ENCODE assay signal across 1 cellular context in the genomic region with DNA sequence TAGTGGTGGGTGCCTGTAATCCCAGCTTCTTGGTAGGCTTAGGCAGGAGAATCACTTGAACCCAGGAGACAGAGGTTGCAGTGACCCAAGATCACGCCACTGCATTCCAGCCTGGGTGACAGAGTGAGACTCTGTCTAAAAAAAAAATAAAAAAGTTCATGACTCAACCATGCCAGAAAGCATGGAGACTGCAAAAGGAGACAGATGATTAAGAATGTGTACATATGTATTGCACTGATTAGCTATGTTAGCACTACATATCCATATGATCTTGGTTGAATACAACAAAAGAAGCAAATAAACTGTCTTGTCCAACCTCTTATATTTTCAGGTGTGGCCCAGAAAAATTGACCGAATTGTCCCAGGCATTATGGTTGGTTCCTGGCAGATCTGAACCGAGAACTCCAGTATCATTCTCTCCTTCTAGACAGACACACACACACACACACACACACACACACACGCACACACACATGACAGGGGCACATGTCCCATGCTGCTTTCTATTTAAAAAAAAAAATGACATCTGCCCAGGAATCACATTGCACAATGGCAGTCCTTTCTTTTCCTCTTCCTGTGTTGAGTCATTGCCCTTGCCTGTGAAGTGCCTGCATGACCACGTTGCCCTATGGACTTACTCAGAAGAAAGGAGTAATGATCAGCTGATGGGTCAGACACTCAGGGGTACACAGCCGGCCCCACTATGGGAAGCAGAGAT.
A peak's percentile ranks its signal among the peaks of the same experiment; 100 is the strongest.
TF ChIP-seq lines count a peak whose summit lies in the region.

No MANE protein-coding gene starts in this region.

TF ChIP-seq in HepG2, 621 proteins besides CTCF, POLR2A, EP300 and RAD21 (continued from another document and continues in another):
- TF ChIP-seq ZNF597 (CRISPR knock-in tag; IDR thresholded peaks at IDR 0.05) (no peak), AHR (CRISPR knock-in tag; IDR thresholded peaks at IDR 0.05) (0 out of 2 replicates have a peak, but pooled peaks have one; percentile 38), IKZF1 (IDR thresholded peaks at IDR 0.05) (no peak), KLF11 (CRISPR knock-in tag; IDR thresholded peaks at IDR 0.05) (no peak), ZFYVE20 (CRISPR knock-in tag; IDR thresholded peaks at IDR 0.05; ENCODE audit: borderline replicate concordance, low read depth) (no peak), FOXC1 (CRISPR knock-in tag; IDR thresholded peaks at IDR 0.05; ENCODE audit: borderline replicate concordance) (no peak), POLR2AphosphoS2 (IDR thresholded peaks at IDR 0.05; ENCODE audit: low read depth, low read length) (no peak), WIZ (CRISPR knock-in tag; IDR thresholded peaks at IDR 0.05) (no peak), ASH2L (IDR thresholded peaks at IDR 0.05; ENCODE audit: insufficient read length, low read depth, low read length) (peak; percentile 29), MYC (CRISPR knock-in tag; IDR thresholded peaks at IDR 0.05; ENCODE audit: borderline replicate concordance) (no peak), ZNF350 (CRISPR knock-in tag; IDR thresholded peaks at IDR 0.05; ENCODE audit: borderline replicate concordance, low read depth) (no peak), POGZ (CRISPR knock-in tag; IDR thresholded peaks at IDR 0.05) (peak; percentile 58; the same call in 1 of the 2 replicates), CSRNP1 (CRISPR knock-in tag; IDR thresholded peaks at IDR 0.05) (no peak), NFKBIZ (CRISPR knock-in tag; IDR thresholded peaks at IDR 0.05) (no peak), ZNF430 (CRISPR knock-in tag; IDR thresholded peaks at IDR 0.05) (no peak), MEF2D (CRISPR knock-in tag; IDR thresholded peaks at IDR 0.05) (peak; percentile 37; the same call in 1 of the 2 replicates), EHMT2 (IDR thresholded peaks at IDR 0.05; ENCODE audit: borderline replicate concordance, low read depth, low read length) (peak; percentile 76; the same call in 1 of the 2 replicates), ZNF10 (CRISPR knock-in tag; IDR thresholded peaks at IDR 0.05; ENCODE audit: borderline replicate concordance, low read depth) (no peak), ZNF792 (CRISPR knock-in tag; IDR thresholded peaks at IDR 0.05) (no peak), GPN1 (CRISPR knock-in tag; IDR thresholded peaks at IDR 0.05; ENCODE audit: borderline replicate concordance) (no peak), NFATC3 (CRISPR knock-in tag; IDR thresholded peaks at IDR 0.05) (no peak), HDAC2 (CRISPR knock-in tag; IDR thresholded peaks at IDR 0.05) (no peak), PCBP2 (optimal IDR thresholded peaks at IDR 0.05; ENCODE audit: low read depth, low read length, poor library complexity, severe bottlenecking) (no peak), SRF (IDR thresholded peaks at IDR 0.05; ENCODE audit: low read depth, low read length) (no peak), SMAD3 (CRISPR knock-in tag; IDR thresholded peaks at IDR 0.05) (no peak), ZNF672 (CRISPR knock-in tag; IDR thresholded peaks at IDR 0.05) (no peak), HNRNPK (IDR thresholded peaks at IDR 0.05; ENCODE audit: low read depth, low read length, poor library complexity, severe bottlenecking) (no peak), RBM39 (IDR thresholded peaks at IDR 0.05; ENCODE audit: low read depth, low read length, poor library complexity, severe bottlenecking) (no peak), MEIS1 (CRISPR knock-in tag; IDR thresholded peaks at IDR 0.05; ENCODE audit: borderline replicate concordance) (no peak), ZNF780A (CRISPR knock-in tag; IDR thresholded peaks at IDR 0.05) (no peak), HOXA9 (CRISPR knock-in tag; IDR thresholded peaks at IDR 0.05; ENCODE audit: borderline replicate concordance) (no peak), ZNF607 (CRISPR knock-in tag; IDR thresholded peaks at IDR 0.05; ENCODE audit: borderline replicate concordance) (no peak), ZNF230 (CRISPR knock-in tag; IDR thresholded peaks at IDR 0.05) (no peak), HMGXB3 (CRISPR knock-in tag; IDR thresholded peaks at IDR 0.05; ENCODE audit: borderline replicate concordance) (0 out of 2 replicates have a peak, but pooled peaks have one; percentile 23), ZNF776 (CRISPR knock-in tag; IDR thresholded peaks at IDR 0.05) (no peak)
- TF ChIP-seq, protein P1, sequence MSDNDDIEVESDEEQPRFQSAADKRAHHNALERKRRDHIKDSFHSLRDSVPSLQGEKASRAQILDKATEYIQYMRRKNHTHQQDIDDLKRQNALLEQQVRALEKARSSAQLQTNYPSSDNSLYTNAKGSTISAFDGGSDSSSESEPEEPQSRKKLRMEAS (IDR thresholded peaks at IDR 0.05), result peak; percentile 62; the same call in 1 of the 2 replicates
- TF ChIP-seq, protein P2, sequence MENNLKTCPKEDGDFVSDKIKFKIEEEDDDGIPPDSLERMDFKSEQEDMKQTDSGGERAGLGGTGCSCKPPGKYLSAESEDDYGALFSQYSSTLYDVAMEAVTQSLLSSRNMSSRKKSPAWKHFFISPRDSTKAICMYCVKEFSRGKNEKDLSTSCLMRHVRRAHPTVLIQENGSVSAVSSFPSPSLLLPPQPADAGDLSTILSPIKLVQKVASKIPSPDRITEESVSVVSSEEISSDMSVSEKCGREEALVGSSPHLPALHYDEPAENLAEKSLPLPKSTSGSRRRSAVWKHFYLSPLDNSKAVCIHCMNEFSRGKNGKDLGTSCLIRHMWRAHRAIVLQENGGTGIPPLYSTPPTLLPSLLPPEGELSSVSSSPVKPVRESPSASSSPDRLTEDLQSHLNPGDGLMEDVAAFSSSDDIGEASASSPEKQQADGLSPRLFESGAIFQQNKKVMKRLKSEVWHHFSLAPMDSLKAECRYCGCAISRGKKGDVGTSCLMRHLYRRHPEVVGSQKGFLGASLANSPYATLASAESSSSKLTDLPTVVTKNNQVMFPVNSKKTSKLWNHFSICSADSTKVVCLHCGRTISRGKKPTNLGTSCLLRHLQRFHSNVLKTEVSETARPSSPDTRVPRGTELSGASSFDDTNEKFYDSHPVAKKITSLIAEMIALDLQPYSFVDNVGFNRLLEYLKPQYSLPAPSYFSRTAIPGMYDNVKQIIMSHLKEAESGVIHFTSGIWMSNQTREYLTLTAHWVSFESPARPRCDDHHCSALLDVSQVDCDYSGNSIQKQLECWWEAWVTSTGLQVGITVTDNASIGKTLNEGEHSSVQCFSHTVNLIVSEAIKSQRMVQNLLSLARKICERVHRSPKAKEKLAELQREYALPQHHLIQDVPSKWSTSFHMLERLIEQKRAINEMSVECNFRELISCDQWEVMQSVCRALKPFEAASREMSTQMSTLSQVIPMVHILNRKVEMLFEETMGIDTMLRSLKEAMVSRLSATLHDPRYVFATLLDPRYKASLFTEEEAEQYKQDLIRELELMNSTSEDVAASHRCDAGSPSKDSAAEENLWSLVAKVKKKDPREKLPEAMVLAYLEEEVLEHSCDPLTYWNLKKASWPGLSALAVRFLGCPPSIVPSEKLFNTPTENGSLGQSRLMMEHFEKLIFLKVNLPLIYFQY (CRISPR knock-in tag; IDR thresholded peaks at IDR 0.05; ENCODE audit: borderline replicate concordance), result no peak
- TF ChIP-seq, protein P3, sequence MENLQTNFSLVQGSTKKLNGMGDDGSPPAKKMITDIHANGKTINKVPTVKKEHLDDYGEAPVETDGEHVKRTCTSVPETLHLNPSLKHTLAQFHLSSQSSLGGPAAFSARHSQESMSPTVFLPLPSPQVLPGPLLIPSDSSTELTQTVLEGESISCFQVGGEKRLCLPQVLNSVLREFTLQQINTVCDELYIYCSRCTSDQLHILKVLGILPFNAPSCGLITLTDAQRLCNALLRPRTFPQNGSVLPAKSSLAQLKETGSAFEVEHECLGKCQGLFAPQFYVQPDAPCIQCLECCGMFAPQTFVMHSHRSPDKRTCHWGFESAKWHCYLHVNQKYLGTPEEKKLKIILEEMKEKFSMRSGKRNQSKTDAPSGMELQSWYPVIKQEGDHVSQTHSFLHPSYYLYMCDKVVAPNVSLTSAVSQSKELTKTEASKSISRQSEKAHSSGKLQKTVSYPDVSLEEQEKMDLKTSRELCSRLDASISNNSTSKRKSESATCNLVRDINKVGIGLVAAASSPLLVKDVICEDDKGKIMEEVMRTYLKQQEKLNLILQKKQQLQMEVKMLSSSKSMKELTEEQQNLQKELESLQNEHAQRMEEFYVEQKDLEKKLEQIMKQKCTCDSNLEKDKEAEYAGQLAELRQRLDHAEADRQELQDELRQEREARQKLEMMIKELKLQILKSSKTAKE (CRISPR knock-in tag; IDR thresholded peaks at IDR 0.05; ENCODE audit: borderline replicate concordance), result no peak
- TF ChIP-seq, protein P4, sequence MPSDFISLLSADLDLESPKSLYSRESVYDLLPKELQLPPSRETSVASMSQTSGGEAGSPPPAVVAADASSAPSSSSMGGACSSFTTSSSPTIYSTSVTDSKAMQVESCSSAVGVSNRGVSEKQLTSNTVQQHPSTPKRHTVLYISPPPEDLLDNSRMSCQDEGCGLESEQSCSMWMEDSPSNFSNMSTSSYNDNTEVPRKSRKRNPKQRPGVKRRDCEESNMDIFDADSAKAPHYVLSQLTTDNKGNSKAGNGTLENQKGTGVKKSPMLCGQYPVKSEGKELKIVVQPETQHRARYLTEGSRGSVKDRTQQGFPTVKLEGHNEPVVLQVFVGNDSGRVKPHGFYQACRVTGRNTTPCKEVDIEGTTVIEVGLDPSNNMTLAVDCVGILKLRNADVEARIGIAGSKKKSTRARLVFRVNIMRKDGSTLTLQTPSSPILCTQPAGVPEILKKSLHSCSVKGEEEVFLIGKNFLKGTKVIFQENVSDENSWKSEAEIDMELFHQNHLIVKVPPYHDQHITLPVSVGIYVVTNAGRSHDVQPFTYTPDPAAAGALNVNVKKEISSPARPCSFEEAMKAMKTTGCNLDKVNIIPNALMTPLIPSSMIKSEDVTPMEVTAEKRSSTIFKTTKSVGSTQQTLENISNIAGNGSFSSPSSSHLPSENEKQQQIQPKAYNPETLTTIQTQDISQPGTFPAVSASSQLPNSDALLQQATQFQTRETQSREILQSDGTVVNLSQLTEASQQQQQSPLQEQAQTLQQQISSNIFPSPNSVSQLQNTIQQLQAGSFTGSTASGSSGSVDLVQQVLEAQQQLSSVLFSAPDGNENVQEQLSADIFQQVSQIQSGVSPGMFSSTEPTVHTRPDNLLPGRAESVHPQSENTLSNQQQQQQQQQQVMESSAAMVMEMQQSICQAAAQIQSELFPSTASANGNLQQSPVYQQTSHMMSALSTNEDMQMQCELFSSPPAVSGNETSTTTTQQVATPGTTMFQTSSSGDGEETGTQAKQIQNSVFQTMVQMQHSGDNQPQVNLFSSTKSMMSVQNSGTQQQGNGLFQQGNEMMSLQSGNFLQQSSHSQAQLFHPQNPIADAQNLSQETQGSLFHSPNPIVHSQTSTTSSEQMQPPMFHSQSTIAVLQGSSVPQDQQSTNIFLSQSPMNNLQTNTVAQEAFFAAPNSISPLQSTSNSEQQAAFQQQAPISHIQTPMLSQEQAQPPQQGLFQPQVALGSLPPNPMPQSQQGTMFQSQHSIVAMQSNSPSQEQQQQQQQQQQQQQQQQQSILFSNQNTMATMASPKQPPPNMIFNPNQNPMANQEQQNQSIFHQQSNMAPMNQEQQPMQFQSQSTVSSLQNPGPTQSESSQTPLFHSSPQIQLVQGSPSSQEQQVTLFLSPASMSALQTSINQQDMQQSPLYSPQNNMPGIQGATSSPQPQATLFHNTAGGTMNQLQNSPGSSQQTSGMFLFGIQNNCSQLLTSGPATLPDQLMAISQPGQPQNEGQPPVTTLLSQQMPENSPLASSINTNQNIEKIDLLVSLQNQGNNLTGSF (CRISPR knock-in tag; IDR thresholded peaks at IDR 0.05), result no peak
